ENCODE assay signal across 8 cellular contexts in the genomic region with DNA sequence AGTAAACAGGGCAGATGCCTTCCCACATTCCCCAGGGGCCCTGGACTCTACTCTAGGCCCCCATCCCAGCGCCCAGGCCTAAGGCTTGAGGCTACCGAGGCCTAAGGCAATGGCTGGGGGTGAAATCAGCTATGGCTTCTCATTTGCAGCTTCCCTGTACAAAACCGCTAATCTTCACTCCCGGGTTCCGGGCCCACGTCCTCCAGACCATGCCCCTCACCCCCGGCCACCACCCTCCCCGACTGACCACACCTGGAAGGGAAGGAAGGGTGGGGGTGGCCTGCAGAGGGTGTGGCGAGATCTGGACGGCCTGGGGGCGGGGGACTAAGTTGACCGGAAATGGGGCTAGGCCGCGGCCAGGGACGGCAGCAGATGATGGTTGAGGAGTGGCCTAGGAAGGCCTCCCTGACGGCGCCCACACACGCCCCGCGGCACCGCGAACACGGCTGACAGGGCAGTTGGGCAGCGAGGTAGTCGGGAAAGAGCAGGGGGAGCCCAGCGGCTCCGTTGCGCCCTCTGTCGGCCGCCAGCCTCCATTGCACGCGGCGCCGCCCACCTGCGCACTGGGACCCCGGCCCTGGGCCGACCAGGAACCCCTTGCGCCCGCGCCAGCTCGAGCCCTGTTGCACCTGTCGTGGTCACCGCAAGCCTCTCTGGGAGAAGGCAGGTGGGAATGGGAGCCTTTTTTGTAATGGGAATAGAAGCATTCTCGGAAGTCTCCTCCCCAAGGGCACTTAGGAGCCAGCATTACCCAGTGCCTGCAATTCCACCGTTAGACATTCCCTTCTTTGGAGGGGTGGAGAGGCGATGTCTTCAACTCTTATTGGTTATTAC.
DNase-seq lines count a peak whose midpoint lies in the region; ATAC-seq and TF ChIP-seq lines count a peak whose summit lies in the region.

No MANE protein-coding gene starts in this region.

- peak; percentile 97 for TF ChIP-seq CTCF in mucosa of descending colon (IDR thresholded peaks at IDR 0.05)

- peaks cover 35% of the 10 kb centered on the region for H3K4me1 ChIP-seq in mucosa of descending colon (ENCODE audit: low read depth)

- intact Hi-C loops in mucosa of descending colon (cut with DNase I, micrococcal nuclease), result loop anchor here in 1 of 2 donors (5.0 kb wide), 1 partner anchor 40 kb away; no protein-coding TSS in a partner anchor

- no peak overlapping the region for H3K4me3 ChIP-seq in mucosa of descending colon

- no peaks in the 10 kb centered on the region for H3K36me3 ChIP-seq in mucosa of descending colon (ENCODE audit: low read depth)

- no peaks in the 10 kb centered on the region for H3K9me3 ChIP-seq in mucosa of descending colon

- peak overlapping the region; percentile 98 for H3K27ac ChIP-seq in epithelial cell of prostate

- DNase-seq in A172 (ENCODE audit: low spot score) (peak; percentile 82), NOMO-1 (lab: John Stamatoyannopoulos, UW; ENCODE audit: unreplicated experiment in 2 of 2) (peak; percentile 31 to 41), activated T-cell treated with anti-CD3 and anti-CD28 coated beads for 1 hour (ENCODE audit: low read depth) (peak; percentile 31), epithelial cell of prostate (ENCODE audit: low read depth, low spot score) (no peak), mucosa of descending colon (peak; percentile 81 to 90 (median 89))
- peak; percentile 33 for DNase-seq in stimulated activated CD8-positive, alpha-beta memory T cell treated with anti-CD3 and anti-CD28 coated beads, Interleukin-4, amount 100 ng/mL, for 24 hours (ENCODE audit: low read depth)

- peak; percentile 84 for ATAC-seq in GM18502 (IDR thresholded peaks at IDR 0.05; ENCODE audit: poor library complexity, unreplicated experiment)
- peak; percentile 48 for ATAC-seq in HG03196 (IDR thresholded peaks at IDR 0.05; ENCODE audit: unreplicated experiment)
- peak; percentile 85 for ATAC-seq in mucosa of descending colon
